22 cellular contexts compared by ENCODE assay signal in genomic region chr17:30333503-30334240, GRCh38. TPM values are rescaled to one million over a fixed set of nuclear protein-coding genes. Genes with fewer than 3 reads are reported as not detected.
DNase-seq lines count a peak whose midpoint lies in the region; ATAC-seq, FAIRE-seq and TF ChIP-seq lines count a peak whose summit lies in the region.
"Had no signal": no experiment of that assay in that cellular context is flagged by ENCODE, and none has a peak within 500 bp of the region (broad histone marks: within the 10 kb centered on the region; RNA-seq: fewer than 3 reads in every experiment).

Gene TMIGD1, minus strand, starts transcription at chr17:30334057. Its CDS starts 1,924 bp downstream, at chr17:30332133.

- dilution Hi-C loops in keratinocyte (cut with MboI; ENCODE audit: extremely low pct_ligation_motif_present, low sequenced_read_pairs), result no loop called here

- peak within 1 kb of the TSS; percentile 12 for H2AFZ ChIP-seq in keratinocyte (ENCODE audit: control insufficient read depth, low read length)
- H2AFZ ChIP-seq: neural progenitor cell had no signal

- DNase-seq in stimulated activated naive CD8-positive, alpha-beta T cell treated with anti-CD3 and anti-CD28 coated beads, Interleukin-15, Interleukin-2, amounts not matched to agents 100 U/mL and 50 U/mL, for 24 hours, result no peak
- no peak for DNase-seq in activated CD4-positive, alpha-beta memory T cell treated with anti-CD3 and anti-CD28 coated beads for 36 hours
- DNase-seq in keratinocyte (ENCODE audit: low read depth, low spot score), result no peak
- DNase-seq in NCI-H2196 treated with DMSO at 0.1 percent for 48 hours (lab: John Stamatoyannopoulos, UW; ENCODE audit: unreplicated experiment), result no peak
- DNase-seq in cardiac septum (ENCODE audit: low spot score), result no peak
- DNase-seq in cerebellum (ENCODE audit: low spot score), result no peak
- no peak for DNase-seq in DMS153 (lab: John Stamatoyannopoulos, UW)
- DNase-seq: central memory CD4-positive, alpha-beta T cell; heart left ventricle; KG1; left ventricle myocardium inferior; NCI-H1930; NK-92 treated with Interleukin-12 subunit alpha and Interleukin-12 subunit beta, amount 100 ng/mL, for 24 hours; sigmoid colon; stimulated activated CD4-positive, alpha-beta T cell treated with anti-CD3 and anti-CD28 coated beads, Interleukin-4, amount 100 ng/mL, for 24 hours had no signal

- H4K20me1 ChIP-seq in keratinocyte (ENCODE audit: control insufficient read depth, extremely low read depth, insufficient read depth, low read length), result no peaks in the 10 kb centered on the region

- H3K27ac ChIP-seq in keratinocyte (ENCODE audit: control insufficient read depth, insufficient read depth, low read length), result peak within 1 kb of the TSS; percentile 90
- H3K27ac ChIP-seq: epithelial cell of prostate, left ventricle myocardium inferior, neural progenitor cell, sigmoid colon had no signal

- H3K36me3 Mint-ChIP-seq in stimulated activated naive CD8-positive, alpha-beta T cell treated with anti-CD3 and anti-CD28 coated beads, Interleukin-15, Interleukin-2, amounts not matched to agents 100 ng/mL and 50 ng/mL, for 24 hours (ENCODE audit: low read depth), result no peaks in the 10 kb centered on the region
- peaks cover 2% of the 10 kb centered on the region for H3K36me3 Mint-ChIP-seq in activated CD4-positive, alpha-beta memory T cell treated with anti-CD3 and anti-CD28 coated beads for 36 hours
- H3K36me3 Mint-ChIP-seq: neural progenitor cell; stimulated activated memory B cell treated with anti-CD40 and anti-IgM and Interleukin-4, amounts not matched to agents 10 μg/mL and 1 μg/mL and 100 μg/mL, for 72 hours had no signal

- H3K27me3 ChIP-seq in keratinocyte (ENCODE audit: control insufficient read depth, extremely low read depth, insufficient read depth, low read length), result peaks cover 6% of the 10 kb centered on the region

- peak within 1 kb of the TSS; percentile 60 for H3K9ac ChIP-seq in keratinocyte (ENCODE audit: control insufficient read depth, extremely low read depth, insufficient read depth, low read length)
- H3K9ac ChIP-seq: neural progenitor cell had no signal

- H3K4me1 Mint-ChIP-seq in stimulated activated naive CD8-positive, alpha-beta T cell treated with anti-CD3 and anti-CD28 coated beads, Interleukin-15, Interleukin-2, amounts not matched to agents 100 ng/mL and 50 ng/mL, for 24 hours (ENCODE audit: low read depth), result peaks cover 45% of the 10 kb centered on the region
- peaks cover 49% of the 10 kb centered on the region for H3K4me1 Mint-ChIP-seq in activated CD4-positive, alpha-beta memory T cell treated with anti-CD3 and anti-CD28 coated beads for 36 hours (ENCODE audit: low read depth)

- peak within 1 kb of the TSS in 2 of 3 experiments; percentile 18 to 34 for H3K4me3 ChIP-seq in keratinocyte (ENCODE audit: control insufficient read depth in 2 of 3, extremely low read depth in 1 of 3, insufficient read depth in 2 of 3, low read depth in 1 of 3, low read length in 3 of 3)
- H3K4me3 ChIP-seq: heart left ventricle, left ventricle myocardium inferior, neural progenitor cell, sigmoid colon had no signal

- H3K27ac Mint-ChIP-seq in stimulated activated naive CD8-positive, alpha-beta T cell treated with anti-CD3 and anti-CD28 coated beads, Interleukin-15, Interleukin-2, amounts not matched to agents 100 ng/mL and 50 ng/mL, for 24 hours, result peak within 1 kb of the TSS; percentile 79
- peak within 1 kb of the TSS; percentile 84 for H3K27ac Mint-ChIP-seq in activated CD4-positive, alpha-beta memory T cell treated with anti-CD3 and anti-CD28 coated beads for 36 hours
- H3K27ac Mint-ChIP-seq: neural progenitor cell; stimulated activated memory B cell treated with anti-CD40 and anti-IgM and Interleukin-4, amounts not matched to agents 10 μg/mL and 1 μg/mL and 100 μg/mL, for 72 hours had no signal

- peaks cover 3% of the 10 kb centered on the region for H3K9me3 Mint-ChIP-seq in stimulated activated naive CD8-positive, alpha-beta T cell treated with anti-CD3 and anti-CD28 coated beads, Interleukin-15, Interleukin-2, amounts not matched to agents 100 ng/mL and 50 ng/mL, for 24 hours
- H3K9me3 Mint-ChIP-seq in activated CD4-positive, alpha-beta memory T cell treated with anti-CD3 and anti-CD28 coated beads for 36 hours, result no peaks in the 10 kb centered on the region
- H3K9me3 Mint-ChIP-seq: neural progenitor cell; stimulated activated memory B cell treated with anti-CD40 and anti-IgM and Interleukin-4, amounts not matched to agents 10 μg/mL and 1 μg/mL and 100 μg/mL, for 72 hours had no signal

- no peak for TF ChIP-seq CTCF in keratinocyte (optimal IDR thresholded peaks at IDR 0.05 in 1 of 3, IDR thresholded peaks at IDR 0.05 in 1 of 3, conservative IDR thresholded peaks at IDR 0.05 in 1 of 3; ENCODE audit: extremely low read depth in 1 of 3, insufficient read depth in 2 of 3, low read length in 3 of 3)

- ATAC-seq in stimulated activated naive CD8-positive, alpha-beta T cell treated with anti-CD3 and anti-CD28 coated beads, Interleukin-15, Interleukin-2, amounts not matched to agents 100 U/mL and 50 U/mL, for 24 hours, result no peak
- ATAC-seq: heart left ventricle; stimulated activated memory B cell treated with anti-CD40 and anti-IgM and Interleukin-4, amounts not matched to agents 10 μg/mL and 1 μg/mL and 100 μg/mL, for 72 hours had no signal

- no peaks in the 10 kb centered on the region for H3K27me3 Mint-ChIP-seq in stimulated activated naive CD8-positive, alpha-beta T cell treated with anti-CD3 and anti-CD28 coated beads, Interleukin-15, Interleukin-2, amounts not matched to agents 100 ng/mL and 50 ng/mL, for 24 hours
- H3K27me3 Mint-ChIP-seq in activated CD4-positive, alpha-beta memory T cell treated with anti-CD3 and anti-CD28 coated beads for 36 hours, result no peaks in the 10 kb centered on the region

- H3K36me3 ChIP-seq in keratinocyte (ENCODE audit: control insufficient read depth in 2 of 2, extremely low read depth in 1 of 2, insufficient read depth in 2 of 2, low read length in 2 of 2), result no peaks in the 10 kb centered on the region
- H3K36me3 ChIP-seq: heart left ventricle, left ventricle myocardium inferior, neural progenitor cell, sigmoid colon had no signal

- H3K4me1 ChIP-seq in keratinocyte (ENCODE audit: control insufficient read depth, extremely low read depth, insufficient read depth, low read length), result peaks cover 29% of the 10 kb centered on the region
- H3K4me1 ChIP-seq: left ventricle myocardium inferior, neural progenitor cell, sigmoid colon had no signal

- POLR2A ChIA-PET in activated CD4-positive, alpha-beta memory T cell treated with anti-CD3 and anti-CD28 coated beads for 36 hours (lab: Charles Lee), result no interaction called here

- CTCF ChIA-PET in activated CD4-positive, alpha-beta memory T cell treated with anti-CD3 and anti-CD28 coated beads for 36 hours (lab: Charles Lee), result interaction anchor here (0.9 to 10.6 kb wide), 7 partner anchors 10 to 229 kb away, joined by 3 to 137 read pairs (median 8); partner anchors contain the start of gene BLMH

- H3K79me2 ChIP-seq in keratinocyte (ENCODE audit: control insufficient read depth, insufficient read depth, low read length), result no peaks in the 10 kb centered on the region

- peak within 1 kb of the TSS; percentile 76 for H3K4me2 ChIP-seq in keratinocyte (ENCODE audit: control insufficient read depth, extremely low read depth, insufficient read depth, low read depth, low read length)
- H3K4me2 ChIP-seq: neural progenitor cell had no signal

- no peaks in the 10 kb centered on the region for H3K9me3 ChIP-seq in keratinocyte (ENCODE audit: control insufficient read depth, low read depth, low read length)
- H3K9me3 ChIP-seq: heart left ventricle, left ventricle myocardium inferior, sigmoid colon had no signal

- no peaks in the 10 kb centered on the region for H3K9me1 ChIP-seq in keratinocyte (ENCODE audit: control insufficient read depth, extremely low read depth, insufficient read depth, low read length)

- intact Hi-C loops in activated CD4-positive, alpha-beta memory T cell treated with anti-CD3 and anti-CD28 coated beads for 36 hours (cut with micrococcal nuclease), result loop anchor here (2.0 to 10.0 kb wide), 2 partner anchors 39 to 99 kb away; partner anchors contain the start of gene SLC6A4
- intact Hi-C loops in cardiac septum (cut with DNase I), result no loop called here

- FAIRE-seq in keratinocyte (lab: Jason Lieb, UNC), result peak; percentile 32

- no peak within 1 kb of the TSS for H3K4me3 Mint-ChIP-seq in stimulated activated naive CD8-positive, alpha-beta T cell treated with anti-CD3 and anti-CD28 coated beads, Interleukin-15, Interleukin-2, amounts not matched to agents 100 ng/mL and 50 ng/mL, for 24 hours
- H3K4me3 Mint-ChIP-seq in activated CD4-positive, alpha-beta memory T cell treated with anti-CD3 and anti-CD28 coated beads for 36 hours, result no peak within 1 kb of the TSS
- H3K4me3 Mint-ChIP-seq: neural progenitor cell had no signal

RNA-seq across cellular contexts. Expression of gene TMIGD1, which starts in this region (rescaled TPM):
- total RNA-seq in activated CD4-positive, alpha-beta memory T cell treated with anti-CD3 and anti-CD28 coated beads for 36 hours, result not detected
- not detected in 3 replicates for polyA plus RNA-seq in keratinocyte
- not detected for polyA plus RNA-seq in keratinocyte (2011; ENCODE audit: low read depth)
- not detected in 2 replicates for polyA plus RNA-seq in keratinocyte (2011; cell fraction: cytosol; rRNA removed)
- not detected in 2 replicates for polyA plus RNA-seq in keratinocyte (2011; cell fraction: nucleus; rRNA removed)
- not detected in 2 replicates for polyA plus RNA-seq in keratinocyte (2012; ENCODE audit: low replicate concordance)
- not detected in 3 replicates for polyA minus RNA-seq in keratinocyte
- not detected for polyA minus RNA-seq in keratinocyte (2011; cell fraction: cytosol; rRNA and poly(A)+ RNA removed)
- polyA minus RNA-seq in keratinocyte (2011; cell fraction: nucleus; rRNA and poly(A)+ RNA removed), result not detected in 2 replicates
- total RNA-seq in cardiac septum (not detected), cerebellum (not detected)
- total RNA-seq: G401, heart left ventricle, left ventricle myocardium inferior, SK-MEL-5 had no signal
- polyA plus RNA-seq: BJ, heart left ventricle had no signal
